1 cellular context compared by ENCODE assay signal in the genomic region with DNA sequence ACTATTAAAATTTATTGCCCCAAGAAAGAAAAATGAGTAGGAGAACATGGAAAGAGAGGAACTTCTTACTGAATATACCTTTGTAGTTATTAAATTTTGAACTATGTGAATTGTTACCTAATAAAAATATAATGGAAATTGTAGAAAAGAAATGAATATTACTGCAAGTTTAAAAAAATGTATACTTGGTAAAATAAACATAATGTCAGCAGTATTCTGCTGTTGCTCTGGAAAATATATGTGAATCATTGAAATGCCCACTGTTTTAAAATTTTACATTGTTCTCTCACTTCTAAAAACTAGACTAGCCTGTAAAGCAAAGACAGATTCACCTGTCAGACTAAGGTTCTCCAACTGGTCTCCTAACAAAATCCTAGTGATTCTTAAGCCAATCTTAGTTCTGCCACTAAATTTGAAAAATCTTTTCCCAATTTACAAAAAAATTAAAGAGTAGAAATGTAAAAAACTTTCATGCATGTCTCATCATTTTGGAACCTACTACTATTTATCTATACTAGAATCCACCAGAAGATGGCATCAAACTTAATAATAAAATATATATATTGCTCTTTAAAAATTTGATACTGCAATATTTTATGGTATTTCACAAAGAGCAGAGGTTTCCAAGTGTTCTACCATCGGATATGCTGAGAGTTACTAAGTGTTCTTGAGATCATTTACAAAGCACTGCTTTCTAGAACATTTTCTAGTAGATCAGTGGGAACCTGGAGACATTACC.
TF ChIP-seq lines count a peak whose summit lies in the region.

No MANE protein-coding gene starts in this region.

TF ChIP-seq in IMR-90, 13 proteins besides CTCF, POLR2A, EP300 and RAD21 (continued from another document):
- TF ChIP-seq MXI1 (IDR thresholded peaks at IDR 0.05; ENCODE audit: borderline replicate concordance, low read depth, low read length) = no peak
TF ChIP-seq in IMR-90: peak in this region for 1.
